1 cellular context compared by ENCODE assay signal in the genomic region with DNA sequence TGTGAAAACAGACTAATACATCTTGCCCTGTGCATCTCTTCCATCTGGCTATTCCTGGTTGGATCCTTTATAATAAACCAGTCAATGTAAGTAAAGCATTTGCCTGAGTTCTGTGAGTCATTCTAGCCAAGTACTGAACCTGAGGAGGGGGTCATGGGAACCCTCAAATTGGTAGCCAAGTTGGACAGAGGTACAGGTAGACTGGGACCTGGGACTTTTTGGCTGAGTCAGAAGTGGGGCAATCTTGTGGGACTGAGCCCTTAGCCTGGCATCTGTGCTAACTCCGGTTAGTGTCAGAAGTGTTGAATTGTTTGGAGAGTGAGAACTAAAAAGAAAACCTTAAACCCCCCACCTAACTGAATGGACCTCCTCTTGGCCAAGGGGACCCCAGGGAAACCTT.
TF ChIP-seq lines count a peak whose summit lies in the region.

No MANE protein-coding gene starts in this region.

TF ChIP-seq in GM12878, 131 proteins besides CTCF, POLR2A, EP300 and RAD21:
- no peak for TF ChIP-seq CHD2 (IDR thresholded peaks at IDR 0.05; ENCODE audit: borderline replicate concordance, low read depth, low read length)
- no peak for TF ChIP-seq RFX5 (IDR thresholded peaks at IDR 0.05; ENCODE audit: low read depth, low read length)
- TF ChIP-seq, protein P1, sequence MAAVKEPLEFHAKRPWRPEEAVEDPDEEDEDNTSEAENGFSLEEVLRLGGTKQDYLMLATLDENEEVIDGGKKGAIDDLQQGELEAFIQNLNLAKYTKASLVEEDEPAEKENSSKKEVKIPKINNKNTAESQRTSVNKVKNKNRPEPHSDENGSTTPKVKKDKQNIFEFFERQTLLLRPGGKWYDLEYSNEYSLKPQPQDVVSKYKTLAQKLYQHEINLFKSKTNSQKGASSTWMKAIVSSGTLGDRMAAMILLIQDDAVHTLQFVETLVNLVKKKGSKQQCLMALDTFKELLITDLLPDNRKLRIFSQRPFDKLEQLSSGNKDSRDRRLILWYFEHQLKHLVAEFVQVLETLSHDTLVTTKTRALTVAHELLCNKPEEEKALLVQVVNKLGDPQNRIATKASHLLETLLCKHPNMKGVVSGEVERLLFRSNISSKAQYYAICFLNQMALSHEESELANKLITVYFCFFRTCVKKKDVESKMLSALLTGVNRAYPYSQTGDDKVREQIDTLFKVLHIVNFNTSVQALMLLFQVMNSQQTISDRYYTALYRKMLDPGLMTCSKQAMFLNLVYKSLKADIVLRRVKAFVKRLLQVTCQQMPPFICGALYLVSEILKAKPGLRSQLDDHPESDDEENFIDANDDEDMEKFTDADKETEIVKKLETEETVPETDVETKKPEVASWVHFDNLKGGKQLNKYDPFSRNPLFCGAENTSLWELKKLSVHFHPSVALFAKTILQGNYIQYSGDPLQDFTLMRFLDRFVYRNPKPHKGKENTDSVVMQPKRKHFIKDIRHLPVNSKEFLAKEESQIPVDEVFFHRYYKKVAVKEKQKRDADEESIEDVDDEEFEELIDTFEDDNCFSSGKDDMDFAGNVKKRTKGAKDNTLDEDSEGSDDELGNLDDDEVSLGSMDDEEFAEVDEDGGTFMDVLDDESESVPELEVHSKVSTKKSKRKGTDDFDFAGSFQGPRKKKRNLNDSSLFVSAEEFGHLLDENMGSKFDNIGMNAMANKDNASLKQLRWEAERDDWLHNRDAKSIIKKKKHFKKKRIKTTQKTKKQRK (IDR thresholded peaks at IDR 0.05; ENCODE audit: low read depth, low read length), result no peak
- TF ChIP-seq ZNF24 (IDR thresholded peaks at IDR 0.05), result no peak
- TF ChIP-seq BCL11A (IDR thresholded peaks at IDR 0.05; ENCODE audit: low read depth, low read length), result no peak
- TF ChIP-seq PAX8 (IDR thresholded peaks at IDR 0.05), result no peak
- no peak for TF ChIP-seq E4F1 (IDR thresholded peaks at IDR 0.05; ENCODE audit: borderline replicate concordance, partially characterized antibody)
- TF ChIP-seq, protein P2, sequence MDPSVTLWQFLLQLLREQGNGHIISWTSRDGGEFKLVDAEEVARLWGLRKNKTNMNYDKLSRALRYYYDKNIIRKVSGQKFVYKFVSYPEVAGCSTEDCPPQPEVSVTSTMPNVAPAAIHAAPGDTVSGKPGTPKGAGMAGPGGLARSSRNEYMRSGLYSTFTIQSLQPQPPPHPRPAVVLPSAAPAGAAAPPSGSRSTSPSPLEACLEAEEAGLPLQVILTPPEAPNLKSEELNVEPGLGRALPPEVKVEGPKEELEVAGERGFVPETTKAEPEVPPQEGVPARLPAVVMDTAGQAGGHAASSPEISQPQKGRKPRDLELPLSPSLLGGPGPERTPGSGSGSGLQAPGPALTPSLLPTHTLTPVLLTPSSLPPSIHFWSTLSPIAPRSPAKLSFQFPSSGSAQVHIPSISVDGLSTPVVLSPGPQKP (IDR thresholded peaks at IDR 0.05; ENCODE audit: low read depth, low read length), result no peak
- TF ChIP-seq SMC3 (IDR thresholded peaks at IDR 0.05; ENCODE audit: borderline replicate concordance, low read length), result no peak
